ENCODE assay signal across 8 cellular contexts in genomic region chr10:13659887-13660544, GRCh38.
A peak's percentile ranks its signal among the peaks of the same experiment; 100 is the strongest.
DNase-seq lines count a peak whose midpoint lies in the region; ATAC-seq and TF ChIP-seq lines count a peak whose summit lies in the region.

No MANE protein-coding gene starts in this region.

- ATAC-seq in GM19397 (IDR thresholded peaks at IDR 0.05; ENCODE audit: unreplicated experiment) = no peak

- peak overlapping the region in 1 of 2 donors; percentile 26 for H3K27ac ChIP-seq in liver (ENCODE audit: low read depth in 1 of 2, low read length in 2 of 2)

- no peak overlapping the region for H3K9ac ChIP-seq in liver (ENCODE audit: low read depth in 1 of 2, low read length in 2 of 2)

- peaks cover 0 to 8% (median 0%) of the 10 kb centered on the region in 4 donors for H3K4me1 ChIP-seq in liver (ENCODE audit: control insufficient read depth in 4 of 4, insufficient read depth in 4 of 4, low read length in 3 of 4)

- 34% methylated on average over 19 of the region's 19 CpGs for WGBS in liver

- peak; percentile 16 for DNase-seq in NCI-H510A treated with DMSO at 0.1 percent for 48 hours (lab: John Stamatoyannopoulos, UW)
- DNase-seq in NCI-H510A (lab: John Stamatoyannopoulos, UW) = no peak
- peak; percentile 78 for DNase-seq in NCI-H1694 treated with DMSO at 0.1 percent for 48 hours (lab: John Stamatoyannopoulos, UW)
- DNase-seq in activated CD4-positive, alpha-beta T cell treated with anti-CD3 and anti-CD28 coated beads, Interleukin-2, amount 50 U/mL, for 1 hour = peak; percentile 73
- peak; percentile 36 for DNase-seq in dedifferentiated amniotic fluid mesenchymal stem cell (ENCODE audit: extremely low spot score)
- peak; percentile 57 to 67 for DNase-seq in stimulated activated CD4-positive, alpha-beta T cell treated with anti-CD3 and anti-CD28 coated beads, Interleukin-4, amount 100 ng/mL, for 4 hours

- peak; percentile 98 to 99 for TF ChIP-seq RAD21 in liver (IDR thresholded peaks at IDR 0.05)

- peak; percentile 79 for TF ChIP-seq CTCF in liver (IDR thresholded peaks at IDR 0.05; ENCODE audit: low read depth, low read length, missing input control)

- peaks cover 7 to 38% (median 23%) of the 10 kb centered on the region in 4 donors for H3K36me3 ChIP-seq in liver (ENCODE audit: control insufficient read depth in 4 of 4, insufficient read depth in 3 of 4, low read depth in 1 of 4, low read length in 3 of 4)

- no peak overlapping the region for H3K4me3 ChIP-seq in liver (ENCODE audit: low read depth in 1 of 3, low read length in 3 of 3)

- H3K27me3 ChIP-seq in liver (ENCODE audit: control insufficient read depth in 4 of 4, insufficient read depth in 4 of 4, low read length in 3 of 4) = no peaks in the 10 kb centered on the region

- no peaks in the 10 kb centered on the region for H3K9me3 ChIP-seq in liver (ENCODE audit: control insufficient read depth in 4 of 4, low read length in 3 of 4)

TF ChIP-seq in liver, 16 proteins besides CTCF, POLR2A, EP300 and RAD21:
- no peak for TF ChIP-seq ATF3 (IDR thresholded peaks at IDR 0.05)
- TF ChIP-seq GABPA (IDR thresholded peaks at IDR 0.05 in 1 of 2, conservative IDR thresholded peaks at IDR 0.05 in 1 of 2) = no peak
- TF ChIP-seq NR2F2 (IDR thresholded peaks at IDR 0.05) = no peak
TF ChIP-seq in liver: peak in this region for 0.
